In the genomic region with DNA sequence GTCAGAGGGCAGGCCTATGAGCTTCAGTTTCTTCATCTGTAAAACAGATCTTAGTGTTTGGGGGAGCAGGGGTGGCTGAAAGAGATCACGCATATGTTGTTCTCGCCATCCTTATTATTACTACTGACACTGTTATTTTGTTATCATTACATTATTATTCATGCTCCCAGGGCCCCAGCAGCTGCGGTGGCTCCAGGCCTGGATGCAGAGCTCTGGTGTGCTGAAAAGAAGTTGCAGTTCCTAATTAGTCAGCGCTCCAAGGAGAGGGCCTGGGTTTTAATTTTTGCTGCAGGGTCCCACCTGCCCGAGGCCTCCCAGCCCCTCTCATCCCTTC, we compare ENCODE assay signal across 9 cellular contexts. TPM values are rescaled to one million over a fixed set of nuclear protein-coding genes. Genes with fewer than 3 reads are reported as not detected.
DNase-seq lines count a peak whose midpoint lies in the region; ATAC-seq and TF ChIP-seq lines count a peak whose summit lies in the region.
"Had no signal": no experiment of that assay in that cellular context is flagged by ENCODE, and none has a peak within 500 bp of the region (broad histone marks: within the 10 kb centered on the region; RNA-seq: fewer than 3 reads in every experiment).

No MANE protein-coding gene starts in this region.

- TF ChIP-seq CTCF in WI38 (IDR thresholded peaks at IDR 0.05; ENCODE audit: low read depth, low read length) (no peak), gastroesophageal sphincter (IDR thresholded peaks at IDR 0.05) (peak in 1 of 4 experiments; percentile 14)

- WGBS in gastroesophageal sphincter (ENCODE audit: low coverage in 1 of 2), 2 donors: 7 to 20% methylated on average over 3 to 5 of the region's 5 CpGs

- H3K4me3 ChIP-seq in WI38 (ENCODE audit: low read depth, low read length) (peak overlapping the region; percentile 53), gastroesophageal sphincter (peak overlapping the region; percentile 7 to 61), stomach smooth muscle (ENCODE audit: low read length in 2 of 2) (peak overlapping the region; percentile 54 to 72)

- H3K9ac ChIP-seq in stomach smooth muscle (ENCODE audit: low read length in 2 of 2): peak overlapping the region; percentile 75 to 93

- no peaks in the 10 kb centered on the region for H3K36me3 ChIP-seq in gastroesophageal sphincter
- H3K36me3 ChIP-seq in stomach smooth muscle (ENCODE audit: control insufficient read depth in 2 of 2, insufficient read depth in 2 of 2, low read length in 2 of 2): peaks cover 2 to 3% of the 10 kb centered on the region in 2 donors

- H3K27ac ChIP-seq in gastroesophageal sphincter (peak overlapping the region; percentile 65 to 94 (median 92)), stomach smooth muscle (ENCODE audit: low read length) (peak overlapping the region; percentile 89)
- H3K27ac ChIP-seq: 22Rv1 had no signal

- H3K4me1 ChIP-seq in gastroesophageal sphincter (peaks cover 0 to 100% (median 41%) of the 10 kb centered on the region in 3 donors), stomach smooth muscle (ENCODE audit: control insufficient read depth, insufficient read depth, low read length) (peaks cover 60% of the 10 kb centered on the region)

- DNase-seq in DMS53 (lab: John Stamatoyannopoulos, UW) (peak; percentile 45), DMS53 treated with DMSO at 0.1 percent for 48 hours (lab: John Stamatoyannopoulos, UW; ENCODE audit: unreplicated experiment) (no peak), NCI-H2171 (lab: John Stamatoyannopoulos, UW) (no peak), NOMO-1 treated with dmso at 0.1 percent for 144 hours (lab: John Stamatoyannopoulos, UW; ENCODE audit: unreplicated experiment) (no peak)

- ATAC-seq in gastroesophageal sphincter (no peak), HG02678 (IDR thresholded peaks at IDR 0.05; ENCODE audit: unreplicated experiment) (no peak)

- no peak for TF ChIP-seq EP300 in gastroesophageal sphincter (IDR thresholded peaks at IDR 0.05)

- TF ChIP-seq POLR2A in gastroesophageal sphincter (IDR thresholded peaks at IDR 0.05): no peak

- H3K9me3 ChIP-seq in gastroesophageal sphincter (no peaks in the 10 kb centered on the region), stomach smooth muscle (ENCODE audit: control insufficient read depth in 2 of 2, low read length in 2 of 2) (no peaks in the 10 kb centered on the region)

- no peaks in the 10 kb centered on the region for H3K27me3 ChIP-seq in gastroesophageal sphincter
- no peaks in the 10 kb centered on the region for H3K27me3 ChIP-seq in stomach smooth muscle (ENCODE audit: control insufficient read depth in 1 of 2, insufficient read depth in 2 of 2, low read length in 2 of 2)

RNA-seq across cellular contexts. Expression of gene CXXC5, which starts 19.5 kb away (rescaled TPM):
- total RNA-seq in gastroesophageal sphincter: 10 to 100 TPM; 30.0 to 50.7 (median 35.1) TPM
